8 cellular contexts compared by ENCODE assay signal in genomic region chr3:112695377-112696101, GRCh38. TPM values are rescaled to one million over a fixed set of nuclear protein-coding genes. Genes with fewer than 3 reads are reported as not detected.
DNase-seq lines count a peak whose midpoint lies in the region; ATAC-seq and TF ChIP-seq lines count a peak whose summit lies in the region.
"Not testable (repeated sequence)": the region's sequence is repeated elsewhere in the genome, so short reads cannot be mapped to it uniquely, and the experiment has no call there.

No MANE protein-coding gene starts in this region.

- H2AFZ ChIP-seq in OCI-LY3 (ENCODE audit: low read depth, low read length), result not testable (repeated sequence)

- intact Hi-C loops in sigmoid colon (cut with DNase I), result not testable (repeated sequence)
- intact Hi-C loops in aorta (cut with DNase I), result loop anchor here in 1 of 2 donors (5.0 kb wide), 1 partner anchor 48 kb away; no protein-coding TSS in a partner anchor

- not testable (repeated sequence) for H3K36me3 ChIP-seq in OCI-LY3 (replicated peaks; ENCODE audit: low read depth, low read length); sigmoid colon; aorta (ENCODE audit: control insufficient read depth in 1 of 2, insufficient read depth in 2 of 2, low read length in 1 of 2)

- TF ChIP-seq CTCF in OCI-LY3 (IDR thresholded peaks at IDR 0.05; ENCODE audit: low read depth, low read length) (0 out of 2 replicates have a peak, but pooled peaks have one; percentile 7), chondrocyte (IDR thresholded peaks at IDR 0.05) (peak; percentile 55), fibroblast of villous mesenchyme (IDR thresholded peaks at IDR 0.05; ENCODE audit: insufficient read depth, low read depth, low read length) (peak; percentile 15)
- not testable (repeated sequence) for TF ChIP-seq CTCF in sigmoid colon (IDR thresholded peaks at IDR 0.05)

- peaks cover 17% of the 10 kb centered on the region for H3K9me3 Mint-ChIP-seq in chondrocyte (ENCODE audit: low read depth)

- H3K27ac ChIP-seq in OCI-LY3 (ENCODE audit: low read length); aorta (ENCODE audit: low read depth in 1 of 2, low read length in 2 of 2): not testable (repeated sequence)
- H3K27ac ChIP-seq in sigmoid colon, result peak overlapping the region; percentile 22 to 66 (median 50)

- H3K4me3 Mint-ChIP-seq in chondrocyte (ENCODE audit: unreplicated experiment), result not testable (repeated sequence)

- H3K36me3 Mint-ChIP-seq in chondrocyte (ENCODE audit: low read depth), result not testable (repeated sequence)

- not testable (repeated sequence) for H3K27me3 ChIP-seq in OCI-LY3 (ENCODE audit: low read depth, low read length); sigmoid colon; aorta (ENCODE audit: control insufficient read depth in 1 of 2, insufficient read depth in 2 of 2, low read length in 1 of 2)

- H3K4me1 Mint-ChIP-seq in chondrocyte (ENCODE audit: low read depth), result peaks cover 19% of the 10 kb centered on the region

- not testable (repeated sequence) for H3K4me3 ChIP-seq in OCI-LY3 (ENCODE audit: low read length); fibroblast of villous mesenchyme (ENCODE audit: low read depth, low read length); sigmoid colon; aorta (ENCODE audit: low read length in 2 of 2)

- H3K9ac ChIP-seq in OCI-LY3 (ENCODE audit: low read length), result not testable (repeated sequence)

- not testable (repeated sequence) for TF ChIP-seq POLR2A in sigmoid colon (IDR thresholded peaks at IDR 0.05)

- H3K4me2 ChIP-seq in OCI-LY3 (ENCODE audit: low read length), result not testable (repeated sequence)

- not testable (repeated sequence) for H4K20me1 ChIP-seq in OCI-LY3 (ENCODE audit: insufficient read depth, low read length)

- not testable (repeated sequence) for H3K9me3 ChIP-seq in OCI-LY3 (ENCODE audit: insufficient read depth, low read length); sigmoid colon; aorta (ENCODE audit: control insufficient read depth, low read length)

- not testable (repeated sequence) for H3K27me3 Mint-ChIP-seq in chondrocyte (ENCODE audit: low read depth)

- H3K79me2 ChIP-seq in OCI-LY3 (ENCODE audit: low read length), result not testable (repeated sequence)

- ATAC-seq in aorta (ENCODE audit: low FRiP score), result peak; percentile 64

- WGBS in sigmoid colon, 2 donors, result 73 to 76% methylated on average over 3 of the region's 3 CpGs
- 31 to 34% methylated on average over 3 of the region's 3 CpGs for WGBS in aorta, 2 donors

- peak overlapping the region; percentile 68 for H3K27ac Mint-ChIP-seq in chondrocyte (ENCODE audit: unreplicated experiment)

- not testable (repeated sequence) for H3K4me1 ChIP-seq in OCI-LY3 (ENCODE audit: low read length); aorta (ENCODE audit: control insufficient read depth in 1 of 2, insufficient read depth in 2 of 2, low read length in 2 of 2)
- peaks cover 0 to 13% (median 10%) of the 10 kb centered on the region in 4 donors for H3K4me1 ChIP-seq in sigmoid colon

- TF ChIP-seq EP300 in sigmoid colon (IDR thresholded peaks at IDR 0.05), result not testable (repeated sequence)

- DNase-seq in EH (ENCODE audit: low read depth) (peak; percentile 62), LHCN-M2 (ENCODE audit: low read depth) (peak; percentile 53), myocyte (ENCODE audit: low read depth) (peak; percentile 65)
- DNase-seq in chondrocyte (ENCODE audit: low spot score); fibroblast of villous mesenchyme (ENCODE audit: low read depth); sigmoid colon; aorta: not testable (repeated sequence)

RNA-seq across cellular contexts. Expression of gene CCDC80, which starts 54.6 kb away (rescaled TPM):
- 96.0 and 137 TPM in 2 replicates for total RNA-seq in LHCN-M2 (2014; rRNA removed)
- polyA plus RNA-seq in LHCN-M2 (2012), result 544 TPM
- 1,151 to 1,607 TPM (median 1,574 TPM) in 3 replicates for total RNA-seq in chondrocyte
- total RNA-seq in fibroblast of villous mesenchyme, result 158 and 180 TPM in 2 replicates
- total RNA-seq in myocyte, result 57.4 and 77.2 TPM in 2 replicates
- polyA plus RNA-seq in myocyte (2012), result 508 TPM
- total RNA-seq in sigmoid colon, result 100 to 1,000 TPM in 1 of 4 donors, 10 to 100 TPM in 3; 18.8 to 201 (median 43.8) TPM
- polyA plus RNA-seq in sigmoid colon, result 10 to 100 TPM in 2 of 3 donors, 1 to 10 TPM in 1; 1.8 to 30.0 (median 12.1) TPM
- total RNA-seq in aorta, result 1,000 to 10,000 TPM in 1 of 2 donors, 100 to 1,000 TPM in 1; 241 to 1,615 TPM
- polyA plus RNA-seq in aorta, result 10 to 100 TPM; 64.5 to 99.8 TPM
